In genomic region chr1:228463009-228463558, GRCh38 we compare ENCODE assay signal across 11 cellular contexts. TPM values are rescaled to one million over a fixed set of nuclear protein-coding genes. Genes with fewer than 3 reads are reported as not detected.
A peak's percentile ranks its signal among the peaks of the same experiment; 100 is the strongest.
DNase-seq lines count a peak whose midpoint lies in the region; ATAC-seq and TF ChIP-seq lines count a peak whose summit lies in the region.
"Had no signal": no experiment of that assay in that cellular context is flagged by ENCODE, and none has a peak within 500 bp of the region (broad histone marks: within the 10 kb centered on the region; RNA-seq: fewer than 3 reads in every experiment).

No MANE protein-coding gene starts in this region.

- peak overlapping the region; percentile 20 to 32; a peak in 3 of 4 replicates for H3K4me3 ChIP-seq in HCT116 (replicated peaks in 1 of 2; ENCODE audit: low read depth in 1 of 2, low read length in 2 of 2)
- H3K4me3 ChIP-seq in naive thymus-derived CD4-positive, alpha-beta T cell (ENCODE audit: low read length) = peak overlapping the region; percentile 62

- TF ChIP-seq CTCF in CD4-positive, alpha-beta T cell (IDR thresholded peaks at IDR 0.05) = no peak
- TF ChIP-seq CTCF in HCT116 (IDR thresholded peaks at IDR 0.05 in 2 of 3, conservative IDR thresholded peaks at IDR 0.05 in 1 of 3; ENCODE audit: borderline replicate concordance in 1 of 3, insufficient read depth in 1 of 3, low read depth in 2 of 3, low read length in 2 of 3) = no peak

- no peak overlapping the region for H3K9ac ChIP-seq in HCT116 (ENCODE audit: low read length)

- no peaks in the 10 kb centered on the region for H3K36me3 ChIP-seq in HCT116 (ENCODE audit: control insufficient read depth in 1 of 2, insufficient read depth in 2 of 2, low read length in 2 of 2)
- no peaks in the 10 kb centered on the region for H3K36me3 ChIP-seq in naive thymus-derived CD4-positive, alpha-beta T cell (ENCODE audit: control insufficient read depth in 2 of 3, insufficient read depth in 3 of 3, low read length in 3 of 3)
- H3K36me3 ChIP-seq: heart right ventricle had no signal

- H3K9me2 ChIP-seq in HCT116 (ENCODE audit: insufficient read depth) = no peaks in the 10 kb centered on the region

- peaks cover 6 to 21% of the 10 kb centered on the region in 2 experiments; a peak in 3 of 4 replicates for H3K4me1 ChIP-seq in HCT116 (ENCODE audit: control insufficient read depth in 1 of 2, insufficient read depth in 2 of 2, low read length in 2 of 2)
- H3K4me1 ChIP-seq in naive thymus-derived CD4-positive, alpha-beta T cell (ENCODE audit: control insufficient read depth in 2 of 2, insufficient read depth in 2 of 2, low read length in 2 of 2) = peaks cover 22 to 26% of the 10 kb centered on the region in 2 donors

- no peaks in the 10 kb centered on the region for H3K9me3 Mint-ChIP-seq in CD4-positive, alpha-beta T cell
- no peaks in the 10 kb centered on the region for H3K9me3 Mint-ChIP-seq in activated T-helper 2 cell treated with anti-CD3 and anti-CD28 coated beads, Interferon-gamma antibody, Interleukin-2, Interleukin-4, amounts not matched to agents 10 μg/mL and 5 μg/mL and 100 μg/mL, durations not matched to agents 14 hours and 24 hours and 36 hours
- H3K9me3 Mint-ChIP-seq in naive thymus-derived CD4-positive, alpha-beta T cell = peaks cover 0 to 6% (median 0%) of the 10 kb centered on the region in 11 donors

- H2AFZ ChIP-seq in HCT116 (ENCODE audit: low read depth, low read length, poor library complexity, severe bottlenecking) = peak overlapping the region; percentile 23

- H3K27ac ChIP-seq in CD4-positive, alpha-beta T cell (ENCODE audit: low read depth, low read length) = no peak overlapping the region
- no peak overlapping the region for H3K27ac ChIP-seq in HCT116 (ENCODE audit: low read depth, low read length)
- H3K27ac ChIP-seq in naive thymus-derived CD4-positive, alpha-beta T cell (ENCODE audit: low read depth, low read length) = no peak overlapping the region

- H4K20me1 ChIP-seq in HCT116 (ENCODE audit: insufficient read depth) = no peaks in the 10 kb centered on the region

- intact Hi-C loops in CD4-positive, alpha-beta T cell (cut with DNase I, micrococcal nuclease) = loop anchor here (1.0 to 10.0 kb wide), 2 partner anchors 13 to 328 kb away; no protein-coding TSS in a partner anchor
- intact Hi-C loops in HCT116 (cut with micrococcal nuclease) = no loop called here
- intact Hi-C loops in activated T-helper 2 cell treated with anti-CD3 and anti-CD28 coated beads, Interferon-gamma antibody, Interleukin-2, Interleukin-4, amounts not matched to agents 10 μg/mL and 5 μg/mL and 100 μg/mL, durations not matched to agents 14 hours and 24 hours and 36 hours (cut with micrococcal nuclease) = no loop called here
- intact Hi-C loops in naive thymus-derived CD4-positive, alpha-beta T cell (cut with micrococcal nuclease) = loop anchor here in 1 of 2 donors (5.0 kb wide), 1 partner anchor 879 kb away; the partner anchor contains the start of gene CCSAP

- no peak for DNase-seq in CD4-positive, alpha-beta T cell
- DNase-seq in HCT116 (ENCODE audit: low read depth, low spot score) (no peak), GF-D8 (lab: John Stamatoyannopoulos, UW) (no peak), ACHN (no peak), NCI-H1436 treated with DMSO at 0.1 percent for 48 hours (lab: John Stamatoyannopoulos, UW) (no peak), NCI-H2107 (lab: John Stamatoyannopoulos, UW) (no peak)
- DNase-seq in activated T-helper 2 cell treated with anti-CD3 and anti-CD28 coated beads, Interferon-gamma antibody, Interleukin-2, Interleukin-4, amounts not matched to agents 10 μg/mL and 5 μg/mL and 100 μg/mL, durations not matched to agents 14 hours and 24 hours and 36 hours (ENCODE audit: low spot score) = no peak
- DNase-seq in naive thymus-derived CD4-positive, alpha-beta T cell = no peak
- DNase-seq: heart right ventricle, Kasumi-1, midbrain had no signal

- H3K9me3 ChIP-seq in CD4-positive, alpha-beta T cell (ENCODE audit: control insufficient read depth, low read length) = no peaks in the 10 kb centered on the region
- no peaks in the 10 kb centered on the region for H3K9me3 ChIP-seq in HCT116 (ENCODE audit: control insufficient read depth in 1 of 2, insufficient read depth in 1 of 2, low read depth in 1 of 2, low read length in 2 of 2)
- no peaks in the 10 kb centered on the region for H3K9me3 ChIP-seq in naive thymus-derived CD4-positive, alpha-beta T cell (ENCODE audit: control insufficient read depth in 2 of 3, low read length in 3 of 3)
- H3K9me3 ChIP-seq: heart right ventricle had no signal

- peaks cover 6% of the 10 kb centered on the region for H3K36me3 Mint-ChIP-seq in CD4-positive, alpha-beta T cell (ENCODE audit: low read depth)
- H3K36me3 Mint-ChIP-seq in activated T-helper 2 cell treated with anti-CD3 and anti-CD28 coated beads, Interferon-gamma antibody, Interleukin-2, Interleukin-4, amounts not matched to agents 10 μg/mL and 5 μg/mL and 100 μg/mL, durations not matched to agents 14 hours and 24 hours and 36 hours (ENCODE audit: low read depth) = peaks cover 11% of the 10 kb centered on the region
- peaks cover 0 to 6% (median 0%) of the 10 kb centered on the region in 5 donors for H3K36me3 Mint-ChIP-seq in naive thymus-derived CD4-positive, alpha-beta T cell

- peaks cover 52% of the 10 kb centered on the region for H3K4me1 Mint-ChIP-seq in CD4-positive, alpha-beta T cell (ENCODE audit: low read depth)
- H3K4me1 Mint-ChIP-seq in activated T-helper 2 cell treated with anti-CD3 and anti-CD28 coated beads, Interferon-gamma antibody, Interleukin-2, Interleukin-4, amounts not matched to agents 10 μg/mL and 5 μg/mL and 100 μg/mL, durations not matched to agents 14 hours and 24 hours and 36 hours (ENCODE audit: low read depth) = peaks cover 58% of the 10 kb centered on the region
- H3K4me1 Mint-ChIP-seq in naive thymus-derived CD4-positive, alpha-beta T cell = peaks cover 27 to 73% (median 47%) of the 10 kb centered on the region in 7 donors

- TF ChIP-seq RAD21 in HCT116 (IDR thresholded peaks at IDR 0.05; ENCODE audit: low read depth) = no peak

- BruUV-seq in HCT116 (replicated peaks; lab: Mats Ljungman, UMichigan) = no TSS peak

- H3K4me3 Mint-ChIP-seq in CD4-positive, alpha-beta T cell = peak overlapping the region; percentile 88
- H3K4me3 Mint-ChIP-seq in activated T-helper 2 cell treated with anti-CD3 and anti-CD28 coated beads, Interferon-gamma antibody, Interleukin-2, Interleukin-4, amounts not matched to agents 10 μg/mL and 5 μg/mL and 100 μg/mL, durations not matched to agents 14 hours and 24 hours and 36 hours (ENCODE audit: low read depth) = peak overlapping the region; percentile 82
- H3K4me3 Mint-ChIP-seq in naive thymus-derived CD4-positive, alpha-beta T cell = peak overlapping the region in 9 of 10 donors; percentile 73 to 93 (median 81)

- in situ Hi-C loops in ACHN (cut with HindIII; ENCODE audit: low pct_ligation_motif_present, low pct_unique_long_range_greater_than_20kb, low sequenced_read_pairs) = no loop called here

- POLR2A ChIA-PET in CD4-positive, alpha-beta T cell (lab: Charles Lee) = interaction anchor here (1.8 to 3.7 kb wide), 5 partner anchors 8 to 298 kb away, joined by 4 to 70 read pairs (median 8); partner anchors contain the start of genes IBA57 and RNF187
- POLR2A ChIA-PET in HCT116 (lab: Charles Lee) = no interaction called here
- POLR2A ChIA-PET in naive thymus-derived CD4-positive, alpha-beta T cell (lab: Charles Lee) = interaction anchor here (1.7 to 3.2 kb wide), 2 partner anchors 8 to 24 kb away, joined by 5 to 24 read pairs; partner anchors contain the start of gene RNF187

- H3K27ac Mint-ChIP-seq in CD4-positive, alpha-beta T cell = peak overlapping the region; percentile 77
- H3K27ac Mint-ChIP-seq in activated T-helper 2 cell treated with anti-CD3 and anti-CD28 coated beads, Interferon-gamma antibody, Interleukin-2, Interleukin-4, amounts not matched to agents 10 μg/mL and 5 μg/mL and 100 μg/mL, durations not matched to agents 14 hours and 24 hours and 36 hours = peak overlapping the region; percentile 87
- H3K27ac Mint-ChIP-seq in naive thymus-derived CD4-positive, alpha-beta T cell = peak overlapping the region in 1 of 9 donors; percentile 92

- no peak for TF ChIP-seq POLR2A in HCT116 (IDR thresholded peaks at IDR 0.05; ENCODE audit: borderline replicate concordance, extremely low read depth, insufficient read depth, insufficient read length)

- H3K79me2 ChIP-seq in HCT116 (ENCODE audit: insufficient read depth, low read length) = no peaks in the 10 kb centered on the region

- H3K27me3 Mint-ChIP-seq in CD4-positive, alpha-beta T cell = peaks cover 11% of the 10 kb centered on the region
- H3K27me3 Mint-ChIP-seq in activated T-helper 2 cell treated with anti-CD3 and anti-CD28 coated beads, Interferon-gamma antibody, Interleukin-2, Interleukin-4, amounts not matched to agents 10 μg/mL and 5 μg/mL and 100 μg/mL, durations not matched to agents 14 hours and 24 hours and 36 hours (ENCODE audit: low read depth) = no peaks in the 10 kb centered on the region
- H3K27me3 Mint-ChIP-seq in naive thymus-derived CD4-positive, alpha-beta T cell = peaks cover 0 to 22% (median 13%) of the 10 kb centered on the region in 5 donors

- no peak for ATAC-seq in CD4-positive, alpha-beta T cell (ENCODE audit: poor library complexity)
- ATAC-seq in HCT116 = no peak
- ATAC-seq in naive thymus-derived CD4-positive, alpha-beta T cell = no peak

- CTCF ChIA-PET in CD4-positive, alpha-beta T cell (lab: Charles Lee) = interaction anchor here (0.8 kb wide), 1 partner anchor 16 kb away, joined by 3 read pairs; no protein-coding TSS in a partner anchor
- CTCF ChIA-PET in HCT116 (lab: Charles Lee) = interaction anchor here (1.5 kb wide), 1 partner anchor 9 kb away, joined by 4 read pairs; no protein-coding TSS in a partner anchor
- CTCF ChIA-PET in naive thymus-derived CD4-positive, alpha-beta T cell (lab: Charles Lee) = interaction anchor here (0.6 kb wide), 1 partner anchor 17 kb away, joined by 4 read pairs; no protein-coding TSS in a partner anchor

- RAD21 ChIA-PET in HCT116 (lab: Charles Lee; ENCODE audit: low non-redundant PET in 1 of 2, low total read pairs in 2 of 2, uncharacterized antibody in 2 of 2, unreplicated experiment in 2 of 2) = no interaction called here

- H3K27me3 ChIP-seq in CD4-positive, alpha-beta T cell (ENCODE audit: control insufficient read depth, insufficient read depth, low read length) = no peaks in the 10 kb centered on the region
- H3K27me3 ChIP-seq in HCT116 (ENCODE audit: insufficient read depth, low read length) = peaks cover 6% of the 10 kb centered on the region; the same call in 1 of the 2 replicates
- H3K27me3 ChIP-seq in naive thymus-derived CD4-positive, alpha-beta T cell (ENCODE audit: control insufficient read depth in 2 of 2, insufficient read depth in 2 of 2, low read length in 2 of 2) = no peaks in the 10 kb centered on the region

- H3K4me2 ChIP-seq in HCT116 (ENCODE audit: low read length) = peak overlapping the region; percentile 53

RNA-seq across cellular contexts. Expression of gene RNF187, which starts 24.1 kb away (rescaled TPM):
- 10 to 100 TPM; 40.7 to 45.1 TPM for total RNA-seq in CD4-positive, alpha-beta T cell
- 137 TPM for total RNA-seq in HCT116 (2021; ENCODE audit: unreplicated experiment)
- polyA plus RNA-seq in HCT116 (2012) = 113 and 142 TPM in 2 replicates
- 146 and 154 TPM in 2 replicates for total RNA-seq in activated T-helper 2 cell treated with anti-CD3 and anti-CD28 coated beads, Interferon-gamma antibody, Interleukin-2, Interleukin-4, amounts not matched to agents 10 μg/mL and 5 μg/mL and 100 μg/mL, durations not matched to agents 14 hours and 24 hours and 36 hours
- 100 to 1,000 TPM in 1 of 5 experiments, 10 to 100 TPM in 4; 64.4 to 133 (median 69.0) TPM for total RNA-seq in naive thymus-derived CD4-positive, alpha-beta T cell
- polyA plus RNA-seq in naive thymus-derived CD4-positive, alpha-beta T cell = 10 to 100 TPM; 16.5 to 46.1 TPM

RNA-seq across cellular contexts. Expression of gene TRIM17, which starts 46.4 kb away (rescaled TPM):
- under 1 TPM; 0.73 to 0.96 TPM for total RNA-seq in CD4-positive, alpha-beta T cell
- total RNA-seq in HCT116 (2021; ENCODE audit: unreplicated experiment) = not detected
- 0.27 and 0.43 TPM in 2 replicates for polyA plus RNA-seq in HCT116 (2012)
- 2.3 and 2.7 TPM in 2 replicates for total RNA-seq in activated T-helper 2 cell treated with anti-CD3 and anti-CD28 coated beads, Interferon-gamma antibody, Interleukin-2, Interleukin-4, amounts not matched to agents 10 μg/mL and 5 μg/mL and 100 μg/mL, durations not matched to agents 14 hours and 24 hours and 36 hours
- 1 to 10 TPM in 3 of 5 experiments, under 1 TPM in 2; 0.92 to 2.5 (median 1.8) TPM for total RNA-seq in naive thymus-derived CD4-positive, alpha-beta T cell
- polyA plus RNA-seq in naive thymus-derived CD4-positive, alpha-beta T cell = under 1 TPM; 0.18 to 0.44 TPM

RNA-seq across cellular contexts. Expression of gene TRIM11, which starts 56.4 kb away (rescaled TPM):
- total RNA-seq in CD4-positive, alpha-beta T cell = 10 to 100 TPM; 32.0 to 32.6 TPM
- total RNA-seq in HCT116 (2021; ENCODE audit: unreplicated experiment) = 42.5 TPM
- polyA plus RNA-seq in HCT116 (2012) = 22.9 and 24.4 TPM in 2 replicates
- 58.3 and 60.5 TPM in 2 replicates for total RNA-seq in activated T-helper 2 cell treated with anti-CD3 and anti-CD28 coated beads, Interferon-gamma antibody, Interleukin-2, Interleukin-4, amounts not matched to agents 10 μg/mL and 5 μg/mL and 100 μg/mL, durations not matched to agents 14 hours and 24 hours and 36 hours
- total RNA-seq in naive thymus-derived CD4-positive, alpha-beta T cell = 10 to 100 TPM; 36.0 to 64.9 (median 48.2) TPM
- 10 to 100 TPM; 11.8 to 22.4 TPM for polyA plus RNA-seq in naive thymus-derived CD4-positive, alpha-beta T cell

Comparison
In these comparisons a context has a peak if more than half of its experiments do, and no peak if none do; other contexts are left out.
1. intact Hi-C loops: an anchor here in CD4-positive, alpha-beta T cell (1.0 to 10.0 kb wide); none called in HCT116 and activated T-helper 2 cell treated with anti-CD3 and anti-CD28 coated beads, Interferon-gamma antibody, Interleukin-2, Interleukin-4, amounts not matched to agents 10 μg/mL and 5 μg/mL and 100 μg/mL, durations not matched to agents 14 hours and 24 hours and 36 hours.